Comparison of ENCODE assay signal across 22 cellular contexts in the genomic region with DNA sequence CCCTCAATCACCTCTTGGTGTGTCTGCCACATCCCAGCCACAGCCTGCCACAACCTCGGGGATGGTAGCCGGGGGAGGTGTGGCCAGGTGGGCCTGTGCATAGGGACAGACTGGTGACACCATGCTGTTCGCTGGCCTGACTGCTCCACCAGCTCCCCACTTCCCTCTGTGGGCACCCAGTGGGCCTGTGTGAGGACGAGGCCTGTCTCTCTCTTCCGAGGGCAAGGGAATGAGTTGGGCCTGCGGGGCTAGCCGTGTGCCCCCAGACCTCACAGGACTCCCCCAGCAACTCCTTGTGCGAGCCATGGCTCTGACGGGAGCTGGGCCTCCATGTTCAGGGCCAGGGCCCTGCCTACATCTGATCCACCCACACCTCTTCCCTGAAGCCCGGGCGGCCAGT.
"Had no signal": no experiment of that assay in that cellular context is flagged by ENCODE, and none has a peak within 500 bp of the region (broad histone marks: within the 10 kb centered on the region; RNA-seq: fewer than 3 reads in every experiment).

No MANE protein-coding gene starts in this region.

- H3K36me3 ChIP-seq: MG63, Peyer's patch, SJCRH30 had no signal

- H3K9me3 Mint-ChIP-seq: activated naive CD4-positive, alpha-beta T cell treated with anti-CD3 and anti-CD28 coated beads, Interleukin-2, amount 50 U/mL, for 24 hours; central memory CD8-positive, alpha-beta T cell had no signal

- DNase-seq: activated CD4-positive, alpha-beta T cell treated with anti-CD3 and anti-CD28 coated beads for 4 hours; activated CD8-positive, alpha-beta memory T cell treated with anti-CD3 and anti-CD28 coated beads, Interleukin-2, amount 50 U/mL, for 48 hours; activated CD8-positive, alpha-beta T cell treated with anti-CD3 and anti-CD28 coated beads, Interleukin-2, amount 10 ng/mL, durations not matched to agents 7 days and 5 days; activated naive CD4-positive, alpha-beta T cell; activated T-cell treated with anti-CD3 and anti-CD28 coated beads, Interleukin-2, amount 50 U/mL, for 1 hour; aorta; KG1; MG63; NCI-H1105 treated with DMSO at 0.1 percent for 48 hours; NCI-H1436 treated with DMSO at 0.1 percent for 48 hours; NCI-H187; NCI-H2081; NCI-H69; NK-92 treated with Interleukin-12 subunit alpha and Interleukin-12 subunit beta, amount 100 ng/mL, for 24 hours; OCI-M1; Peyer's patch; Right ventricle myocardium superior; SJCRH30; SK-N-SH had no signal

- H3K4me3 Mint-ChIP-seq: activated CD8-positive, alpha-beta T cell treated with anti-CD3 and anti-CD28 coated beads, Interleukin-2, amount 10 ng/mL, durations not matched to agents 7 days and 5 days; activated naive CD4-positive, alpha-beta T cell treated with anti-CD3 and anti-CD28 coated beads, Interleukin-2, amount 50 U/mL, for 24 hours; central memory CD8-positive, alpha-beta T cell had no signal

- H3K9ac ChIP-seq: SK-N-SH had no signal

- H3K27me3 ChIP-seq: MG63, Peyer's patch, SJCRH30 had no signal

- H3K9me3 ChIP-seq: MG63, Peyer's patch, SJCRH30, SK-N-SH had no signal

- H3K27me3 Mint-ChIP-seq: activated naive CD4-positive, alpha-beta T cell treated with anti-CD3 and anti-CD28 coated beads, Interleukin-2, amount 50 U/mL, for 24 hours; central memory CD8-positive, alpha-beta T cell had no signal

- H3K36me3 Mint-ChIP-seq: activated naive CD4-positive, alpha-beta T cell treated with anti-CD3 and anti-CD28 coated beads, Interleukin-2, amount 50 U/mL, for 24 hours had no signal

- H3K27ac Mint-ChIP-seq: activated naive CD4-positive, alpha-beta T cell treated with anti-CD3 and anti-CD28 coated beads, Interleukin-2, amount 50 U/mL, for 24 hours had no signal

- H3K4me1 ChIP-seq: Peyer's patch, SJCRH30 had no signal

- H3K27ac ChIP-seq: Peyer's patch, SJCRH30 had no signal

- ATAC-seq: activated CD4-positive, CD25-positive, alpha-beta regulatory T cell treated with anti-CD3 and anti-CD28 coated beads, Interleukin-2, amount 50 U/mL, for 24 hours; activated CD8-positive, alpha-beta T cell treated with anti-CD3 and anti-CD28 coated beads, Interleukin-2, amount 10 ng/mL, durations not matched to agents 7 days and 5 days had no signal

- H3K4me3 ChIP-seq: MG63, Peyer's patch, SJCRH30 had no signal
